ENCODE assay signal across 28 cellular contexts in genomic region chr4:70700712-70701111, GRCh38. TPM values are rescaled to one million over a fixed set of nuclear protein-coding genes. Genes with fewer than 3 reads are reported as not detected.
"Had no signal": no experiment of that assay in that cellular context is flagged by ENCODE, and none has a peak within 500 bp of the region (broad histone marks: within the 10 kb centered on the region; RNA-seq: fewer than 3 reads in every experiment).

No MANE protein-coding gene starts in this region.

- H3K27ac ChIP-seq: PC-9, Peyer's patch had no signal

- FAIRE-seq: HepG2 had no signal

- H3K4me2 ChIP-seq: PC-9, SK-N-SH had no signal

- H3K9me2 ChIP-seq: SK-N-SH had no signal

- H2AFZ ChIP-seq: PC-9 had no signal

- H3K36me3 ChIP-seq: MG63, Peyer's patch had no signal

- H3K9me3 ChIP-seq: MG63, Peyer's patch, SK-N-SH had no signal

- DNase-seq: KBM-7; MG63; NCI-H1048; NCI-H1105; NCI-H1436 treated with DMSO at 0.1 percent for 48 hours; NCI-H1694; NCI-H187 treated with DMSO at 0.1 percent for 48 hours; NCI-H2029 treated with DMSO at 0.1 percent for 48 hours; NCI-H2171; NCI-H226; NCI-H446; NCI-H510A; NCI-H524 treated with DMSO at 0.1 percent for 48 hours; NCI-H69; NCI-H774; NK-92 treated with Interleukin-12 subunit alpha and Interleukin-12 subunit beta, amount 100 ng/mL, for 24 hours; OCI-M1; PC-9; Peyer's patch; SHP77; SK-N-SH; SW 1271; T-cell had no signal

- H3K27me3 ChIP-seq: MG63, Peyer's patch had no signal

- H3K9ac ChIP-seq: SK-N-SH had no signal

- H3K4me3 ChIP-seq: MG63, PC-9, Peyer's patch had no signal

- ATAC-seq: HepG2, T-cell had no signal

RNA-seq across cellular contexts. Expression of gene JCHAIN, which starts 34.4 kb away (rescaled TPM):
- total RNA-seq: HepG2, HT1080, LHCN-M2, PC-9, RPMI7951, SK-MEL-5 had no signal
- polyA plus RNA-seq: HepG2 had no signal
